1 cellular context compared by ENCODE assay signal in genomic region chr17:4144411-4144747, GRCh38.
TF ChIP-seq lines count a peak whose summit lies in the region.

No MANE protein-coding gene starts in this region.

TF ChIP-seq in liver, 16 proteins besides CTCF, POLR2A, EP300 and RAD21 (continued from another document):
- TF ChIP-seq JUND (IDR thresholded peaks at IDR 0.05) (no peak), NR2F2 (IDR thresholded peaks at IDR 0.05) (no peak)
